21 cellular contexts compared by ENCODE assay signal in genomic region chr5:36264202-36264760, GRCh38. TPM values are rescaled to one million over a fixed set of nuclear protein-coding genes. Genes with fewer than 3 reads are reported as not detected.
"Had no signal": no experiment of that assay in that cellular context is flagged by ENCODE, and none has a peak within 500 bp of the region (broad histone marks: within the 10 kb centered on the region; RNA-seq: fewer than 3 reads in every experiment).

No MANE protein-coding gene starts in this region.

- H3K27ac ChIP-seq: cardiac muscle cell, esophagus squamous epithelium, foreskin keratinocyte, hepatocyte, lower lobe of right lung, tibial artery, uterus had no signal

- H3K27me3 ChIP-seq: cardiac muscle cell, esophagus squamous epithelium, foreskin keratinocyte, hepatocyte, tibial artery, uterus had no signal

- H3K4me2 ChIP-seq: hepatocyte had no signal

- DNase-seq: activated CD4-positive, alpha-beta T cell treated with anti-CD3 and anti-CD28 coated beads, Interleukin-2, amount 10 ng/mL, durations not matched to agents 7 days and 5 days; activated CD8-positive, alpha-beta T cell treated with anti-CD3 and anti-CD28 coated beads, Interleukin-2, amount 10 ng/mL, durations not matched to agents 7 days and 5 days; activated naive CD4-positive, alpha-beta T cell treated with Interleukin-2 at 50 U/mL for 16 hours; activated naive CD8-positive, alpha-beta T cell treated with anti-CD3 and anti-CD28 coated beads, Interleukin-2, amount 10 ng/mL, durations not matched to agents 7 days and 5 days; activated T-cell treated with anti-CD3 and anti-CD28 coated beads, Interleukin-2, amount 50 U/mL, for 24 hours; amygdala; effector memory CD4-positive, alpha-beta T cell; esophagus squamous epithelium; foreskin keratinocyte; islet precursor cell; left colon; lower lobe of right lung; posterior cingulate gyrus; stimulated activated naive CD4-positive, alpha-beta T cell treated with Interleukin-2 at 50 U/mL for 16 hours; substantia nigra; T1000; tibial artery; uterus had no signal

- ATAC-seq: activated CD8-positive, alpha-beta T cell treated with anti-CD3 and anti-CD28 coated beads, Interleukin-2, amount 10 ng/mL, durations not matched to agents 7 days and 5 days; foreskin keratinocyte; left colon; lower lobe of right lung had no signal

- H2AFZ ChIP-seq: hepatocyte had no signal

- H3K79me2 ChIP-seq: hepatocyte had no signal

- H3K4me3 ChIP-seq: cardiac muscle cell, esophagus squamous epithelium, hepatocyte, lower lobe of right lung, tibial artery, uterus had no signal

- H3K9me3 ChIP-seq: esophagus squamous epithelium, lower lobe of right lung, tibial artery, uterus had no signal

- H3K4me1 ChIP-seq: esophagus squamous epithelium, foreskin keratinocyte, lower lobe of right lung, uterus had no signal

- H3K36me3 ChIP-seq: cardiac muscle cell, esophagus squamous epithelium, lower lobe of right lung, uterus had no signal

RNA-seq across cellular contexts. Expression of gene RANBP3L, which starts 37.4 kb away (rescaled TPM):
- total RNA-seq: activated CD4-positive, alpha-beta T cell treated with anti-CD3 and anti-CD28 coated beads, Interleukin-2, amount 10 ng/mL, durations not matched to agents 7 days and 5 days; activated CD8-positive, alpha-beta T cell treated with anti-CD3 and anti-CD28 coated beads, Interleukin-2, amount 10 ng/mL, durations not matched to agents 7 days and 5 days; activated naive CD8-positive, alpha-beta T cell treated with anti-CD3 and anti-CD28 coated beads, Interleukin-2, amount 10 ng/mL, durations not matched to agents 7 days and 5 days; activated T-helper 2 cell treated with anti-CD3 and anti-CD28 coated beads, Interferon-gamma antibody, Interleukin-2, Interleukin-4, amounts not matched to agents 10 μg/mL and 5 μg/mL and 100 μg/mL, durations not matched to agents 14 hours and 24 hours and 36 hours; foreskin keratinocyte had no signal
- polyA plus RNA-seq: foreskin keratinocyte had no signal
